Comparison of ENCODE assay signal across 9 cellular contexts in the genomic region with DNA sequence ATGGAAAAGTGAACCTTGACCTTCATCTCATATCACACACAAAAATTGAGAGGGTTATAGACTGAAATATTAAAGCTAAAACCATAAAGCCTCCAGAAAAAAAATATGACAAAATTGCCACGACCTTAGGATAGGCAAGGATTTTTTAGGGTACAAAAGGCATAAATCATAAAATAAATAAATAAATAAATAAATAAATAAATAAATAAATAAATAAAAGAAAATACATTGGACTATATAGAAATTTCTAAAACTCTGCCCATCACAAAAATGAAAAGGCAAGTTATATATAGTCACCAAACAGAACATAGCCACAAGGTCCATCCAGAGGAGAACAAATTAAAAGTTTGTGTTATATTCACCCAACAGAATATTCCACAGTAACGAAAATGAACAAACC.
"Had no signal": no experiment of that assay in that cellular context is flagged by ENCODE, and none has a peak within 500 bp of the region (broad histone marks: within the 10 kb centered on the region; RNA-seq: fewer than 3 reads in every experiment).

No MANE protein-coding gene starts in this region.

- H3K36me3 ChIP-seq: HAP-1 had no signal

- DNase-seq: GM23248, GOT3, H7, IMR-90, KG1 had no signal

- ATAC-seq: HCT116, K562 had no signal

- H3K4me1 ChIP-seq: HAP-1 had no signal

- FAIRE-seq: HTR-8/SVneo, K562 had no signal

- H3K9me3 ChIP-seq: HAP-1 had no signal

- H3K4me3 ChIP-seq: GM23248, HAP-1, K562 had no signal
